In genomic region chr7:157239571-157240270, GRCh38 we compare ENCODE assay signal across 2 cellular contexts.
TF ChIP-seq lines count a peak whose summit lies in the region.

No MANE protein-coding gene starts in this region.

TF ChIP-seq in SK-N-SH, 30 proteins besides CTCF, POLR2A, EP300 and RAD21 (continued from another document):
- TF ChIP-seq FOXJ3 (CRISPR knock-in tag; IDR thresholded peaks at IDR 0.05) (no peak), GATA2 (CRISPR knock-in tag; IDR thresholded peaks at IDR 0.05) (no peak), EZH2phosphoT487 (IDR thresholded peaks at IDR 0.05; ENCODE audit: borderline replicate concordance, low read depth) (no peak), TEAD4 (IDR thresholded peaks at IDR 0.05; ENCODE audit: borderline replicate concordance, insufficient read depth) (no peak), USF2 (IDR thresholded peaks at IDR 0.05; ENCODE audit: borderline replicate concordance, low read depth, low read length) (no peak), NRF1 (IDR thresholded peaks at IDR 0.05; ENCODE audit: low read depth, low read length) (no peak), POLR2AphosphoS5 (IDR thresholded peaks at IDR 0.05; ENCODE audit: low read depth, low read length) (no peak), MEF2A (IDR thresholded peaks at IDR 0.05; ENCODE audit: borderline replicate concordance, low read depth) (no peak), FOXM1 (IDR thresholded peaks at IDR 0.05; ENCODE audit: low read depth) (no peak), GABPA (IDR thresholded peaks at IDR 0.05; ENCODE audit: low read depth) (no peak), FOSL2 (IDR thresholded peaks at IDR 0.05; ENCODE audit: borderline replicate concordance, low read depth) (no peak)
- TF ChIP-seq, protein P1, sequence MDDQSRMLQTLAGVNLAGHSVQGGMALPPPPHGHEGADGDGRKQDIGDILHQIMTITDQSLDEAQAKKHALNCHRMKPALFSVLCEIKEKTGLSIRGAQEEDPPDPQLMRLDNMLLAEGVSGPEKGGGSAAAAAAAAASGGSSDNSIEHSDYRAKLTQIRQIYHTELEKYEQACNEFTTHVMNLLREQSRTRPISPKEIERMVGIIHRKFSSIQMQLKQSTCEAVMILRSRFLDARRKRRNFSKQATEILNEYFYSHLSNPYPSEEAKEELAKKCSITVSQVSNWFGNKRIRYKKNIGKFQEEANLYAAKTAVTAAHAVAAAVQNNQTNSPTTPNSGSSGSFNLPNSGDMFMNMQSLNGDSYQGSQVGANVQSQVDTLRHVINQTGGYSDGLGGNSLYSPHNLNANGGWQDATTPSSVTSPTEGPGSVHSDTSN (IDR thresholded peaks at IDR 0.05), result no peak

TF ChIP-seq in SK-N-SH treated with all-trans-retinoic acid at 6 μM for 48 hours, 23 proteins besides CTCF, POLR2A, EP300 and RAD21:
- TF ChIP-seq, protein P2, sequence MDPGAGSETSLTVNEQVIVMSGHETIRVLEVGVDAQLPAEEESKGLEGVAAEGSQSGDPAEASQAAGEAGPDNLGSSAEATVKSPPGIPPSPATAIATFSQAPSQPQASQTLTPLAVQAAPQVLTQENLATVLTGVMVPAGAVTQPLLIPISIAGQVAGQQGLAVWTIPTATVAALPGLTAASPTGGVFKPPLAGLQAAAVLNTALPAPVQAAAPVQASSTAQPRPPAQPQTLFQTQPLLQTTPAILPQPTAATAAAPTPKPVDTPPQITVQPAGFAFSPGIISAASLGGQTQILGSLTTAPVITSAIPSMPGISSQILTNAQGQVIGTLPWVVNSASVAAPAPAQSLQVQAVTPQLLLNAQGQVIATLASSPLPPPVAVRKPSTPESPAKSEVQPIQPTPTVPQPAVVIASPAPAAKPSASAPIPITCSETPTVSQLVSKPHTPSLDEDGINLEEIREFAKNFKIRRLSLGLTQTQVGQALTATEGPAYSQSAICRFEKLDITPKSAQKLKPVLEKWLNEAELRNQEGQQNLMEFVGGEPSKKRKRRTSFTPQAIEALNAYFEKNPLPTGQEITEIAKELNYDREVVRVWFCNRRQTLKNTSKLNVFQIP (CRISPR knock-in tag; IDR thresholded peaks at IDR 0.05; ENCODE audit: borderline replicate concordance, low read depth), result no peak
- no peak for TF ChIP-seq SNAI2 (CRISPR knock-in tag; IDR thresholded peaks at IDR 0.05)
- TF ChIP-seq GLIS3 (CRISPR knock-in tag; IDR thresholded peaks at IDR 0.05), result no peak
- TF ChIP-seq ZFP3 (CRISPR knock-in tag; IDR thresholded peaks at IDR 0.05), result no peak
- TF ChIP-seq ZFP30 (CRISPR knock-in tag; IDR thresholded peaks at IDR 0.05), result no peak
- TF ChIP-seq, protein P3, sequence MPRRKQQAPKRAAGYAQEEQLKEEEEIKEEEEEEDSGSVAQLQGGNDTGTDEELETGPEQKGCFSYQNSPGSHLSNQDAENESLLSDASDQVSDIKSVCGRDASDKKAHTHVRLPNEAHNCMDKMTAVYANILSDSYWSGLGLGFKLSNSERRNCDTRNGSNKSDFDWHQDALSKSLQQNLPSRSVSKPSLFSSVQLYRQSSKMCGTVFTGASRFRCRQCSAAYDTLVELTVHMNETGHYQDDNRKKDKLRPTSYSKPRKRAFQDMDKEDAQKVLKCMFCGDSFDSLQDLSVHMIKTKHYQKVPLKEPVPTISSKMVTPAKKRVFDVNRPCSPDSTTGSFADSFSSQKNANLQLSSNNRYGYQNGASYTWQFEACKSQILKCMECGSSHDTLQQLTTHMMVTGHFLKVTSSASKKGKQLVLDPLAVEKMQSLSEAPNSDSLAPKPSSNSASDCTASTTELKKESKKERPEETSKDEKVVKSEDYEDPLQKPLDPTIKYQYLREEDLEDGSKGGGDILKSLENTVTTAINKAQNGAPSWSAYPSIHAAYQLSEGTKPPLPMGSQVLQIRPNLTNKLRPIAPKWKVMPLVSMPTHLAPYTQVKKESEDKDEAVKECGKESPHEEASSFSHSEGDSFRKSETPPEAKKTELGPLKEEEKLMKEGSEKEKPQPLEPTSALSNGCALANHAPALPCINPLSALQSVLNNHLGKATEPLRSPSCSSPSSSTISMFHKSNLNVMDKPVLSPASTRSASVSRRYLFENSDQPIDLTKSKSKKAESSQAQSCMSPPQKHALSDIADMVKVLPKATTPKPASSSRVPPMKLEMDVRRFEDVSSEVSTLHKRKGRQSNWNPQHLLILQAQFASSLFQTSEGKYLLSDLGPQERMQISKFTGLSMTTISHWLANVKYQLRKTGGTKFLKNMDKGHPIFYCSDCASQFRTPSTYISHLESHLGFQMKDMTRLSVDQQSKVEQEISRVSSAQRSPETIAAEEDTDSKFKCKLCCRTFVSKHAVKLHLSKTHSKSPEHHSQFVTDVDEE (CRISPR knock-in tag; IDR thresholded peaks at IDR 0.05), result no peak
- no peak for TF ChIP-seq CSDC2 (CRISPR knock-in tag; IDR thresholded peaks at IDR 0.05)
- TF ChIP-seq PPARA (CRISPR knock-in tag; IDR thresholded peaks at IDR 0.05; ENCODE audit: borderline replicate concordance), result no peak
- no peak for TF ChIP-seq RARB (CRISPR knock-in tag; IDR thresholded peaks at IDR 0.05)
- no peak for TF ChIP-seq ESRRG (CRISPR knock-in tag; IDR thresholded peaks at IDR 0.05)
- TF ChIP-seq ZNF565 (CRISPR knock-in tag; conservative IDR thresholded peaks at IDR 0.05; ENCODE audit: low read depth), result no peak
- TF ChIP-seq, protein P4, sequence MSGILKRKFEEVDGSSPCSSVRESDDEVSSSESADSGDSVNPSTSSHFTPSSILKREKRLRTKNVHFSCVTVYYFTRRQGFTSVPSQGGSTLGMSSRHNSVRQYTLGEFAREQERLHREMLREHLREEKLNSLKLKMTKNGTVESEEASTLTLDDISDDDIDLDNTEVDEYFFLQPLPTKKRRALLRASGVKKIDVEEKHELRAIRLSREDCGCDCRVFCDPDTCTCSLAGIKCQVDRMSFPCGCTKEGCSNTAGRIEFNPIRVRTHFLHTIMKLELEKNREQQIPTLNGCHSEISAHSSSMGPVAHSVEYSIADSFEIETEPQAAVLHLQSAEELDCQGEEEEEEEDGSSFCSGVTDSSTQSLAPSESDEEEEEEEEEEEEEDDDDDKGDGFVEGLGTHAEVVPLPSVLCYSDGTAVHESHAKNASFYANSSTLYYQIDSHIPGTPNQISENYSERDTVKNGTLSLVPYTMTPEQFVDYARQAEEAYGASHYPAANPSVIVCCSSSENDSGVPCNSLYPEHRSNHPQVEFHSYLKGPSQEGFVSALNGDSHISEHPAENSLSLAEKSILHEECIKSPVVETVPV (CRISPR knock-in tag; IDR thresholded peaks at IDR 0.05), result no peak
- TF ChIP-seq ZNF70 (CRISPR knock-in tag; IDR thresholded peaks at IDR 0.05), result no peak
- TF ChIP-seq BACH2 (CRISPR knock-in tag; IDR thresholded peaks at IDR 0.05; ENCODE audit: borderline replicate concordance), result no peak
- no peak for TF ChIP-seq ARNTL (CRISPR knock-in tag; IDR thresholded peaks at IDR 0.05; ENCODE audit: borderline replicate concordance, low read depth)
- TF ChIP-seq ZC3H10 (CRISPR knock-in tag; IDR thresholded peaks at IDR 0.05), result no peak
- no peak for TF ChIP-seq OSR1 (CRISPR knock-in tag; IDR thresholded peaks at IDR 0.05)
- TF ChIP-seq TOX (CRISPR knock-in tag; IDR thresholded peaks at IDR 0.05; ENCODE audit: borderline replicate concordance), result no peak
- TF ChIP-seq TCF4 (CRISPR knock-in tag; IDR thresholded peaks at IDR 0.05; ENCODE audit: borderline replicate concordance), result no peak
